18 cellular contexts compared by ENCODE assay signal in genomic region chr4:24607338-24607737, GRCh38. TPM values are rescaled to one million over a fixed set of nuclear protein-coding genes. Genes with fewer than 3 reads are reported as not detected.
DNase-seq lines count a peak whose midpoint lies in the region; ATAC-seq and TF ChIP-seq lines count a peak whose summit lies in the region.
"Had no signal": no experiment of that assay in that cellular context is flagged by ENCODE, and none has a peak within 500 bp of the region (broad histone marks: within the 10 kb centered on the region; RNA-seq: fewer than 3 reads in every experiment).

No MANE protein-coding gene starts in this region.

- H3K9me3 Mint-ChIP-seq in GM23338 (no peaks in the 10 kb centered on the region), glutamatergic neuron (ENCODE audit: unreplicated experiment) (peaks cover 2% of the 10 kb centered on the region)

- H4K20me1 ChIP-seq in GM23338 (replicated peaks; ENCODE audit: insufficient read depth): no peaks in the 10 kb centered on the region

- H3K4me3 Mint-ChIP-seq in GM23338: no peak overlapping the region
- no peak overlapping the region for H3K4me3 Mint-ChIP-seq in glutamatergic neuron (ENCODE audit: unreplicated experiment)
- H3K4me3 Mint-ChIP-seq: CD4-positive, CD25-positive, alpha-beta regulatory T cell had no signal

- H3K4me2 ChIP-seq in GM23338: no peak overlapping the region

- H3K27me3 Mint-ChIP-seq in GM23338 (ENCODE audit: insufficient read depth, low read depth, poor library complexity) (no peaks in the 10 kb centered on the region), glutamatergic neuron (ENCODE audit: unreplicated experiment) (no peaks in the 10 kb centered on the region)

- H2AFZ ChIP-seq in GM23338: peak overlapping the region; percentile 19; the same call in 1 of the 2 replicates

- DNase-seq in Ammon's horn (ENCODE audit: low spot score) (peak; percentile 23), GM23338 (ENCODE audit: low spot score) (no peak), fibroblast of villous mesenchyme (ENCODE audit: low read depth) (peak; percentile 16), midbrain (lab: John Stamatoyannopoulos, UW) (peak; percentile 13), A172 (ENCODE audit: low spot score) (no peak), glutamatergic neuron (no peak)
- DNase-seq: BE2C; CD4-positive, CD25-positive, alpha-beta regulatory T cell; COR-L47; GOT3; KBM-7; NCI-H1105; NCI-H2081 treated with DMSO at 0.1 percent for 48 hours; OCI-M1; SHP77 treated with DMSO at 0.1 percent for 48 hours had no signal

- H3K27ac Mint-ChIP-seq in GM23338: no peak overlapping the region
- no peak overlapping the region for H3K27ac Mint-ChIP-seq in glutamatergic neuron (ENCODE audit: unreplicated experiment)
- H3K27ac Mint-ChIP-seq: CD4-positive, CD25-positive, alpha-beta regulatory T cell had no signal

- peaks cover 16% of the 10 kb centered on the region; the same call in 1 of the 2 replicates for H3K4me1 ChIP-seq in GM23338 (ENCODE audit: insufficient read depth)
- H3K4me1 ChIP-seq: BE2C had no signal

- no peak for TF ChIP-seq CTCF in GM23338 (conservative IDR thresholded peaks at IDR 0.05; ENCODE audit: low read depth in 2 of 2)
- TF ChIP-seq CTCF in fibroblast of villous mesenchyme (IDR thresholded peaks at IDR 0.05; ENCODE audit: insufficient read depth, low read depth, low read length): no peak
- no peak for TF ChIP-seq CTCF in glutamatergic neuron (IDR thresholded peaks at IDR 0.05; ENCODE audit: partially characterized antibody, unreplicated experiment)

- no peak overlapping the region for H3K27ac ChIP-seq in GM23338 (ENCODE audit: low read depth)

- no peaks in the 10 kb centered on the region for H3K36me3 ChIP-seq in GM23338 (ENCODE audit: insufficient read depth)
- H3K36me3 ChIP-seq: BE2C had no signal

- ATAC-seq in GM23338: no peak
- ATAC-seq in GM21515 (IDR thresholded peaks at IDR 0.05; ENCODE audit: unreplicated experiment): no peak
- ATAC-seq: GM12878, HCT116 had no signal

- H3K27me3 ChIP-seq in GM23338 (ENCODE audit: insufficient read depth): no peaks in the 10 kb centered on the region

- peaks cover 11% of the 10 kb centered on the region for H3K9me2 ChIP-seq in GM23338 (ENCODE audit: insufficient read depth)

- H3K79me2 ChIP-seq in GM23338 (replicated peaks; ENCODE audit: insufficient read depth): no peaks in the 10 kb centered on the region

- H3K4me3 ChIP-seq in GM23338: no peak overlapping the region
- H3K4me3 ChIP-seq in fibroblast of villous mesenchyme (ENCODE audit: low read depth, low read length): no peak overlapping the region
- H3K4me3 ChIP-seq: GM12878 had no signal

- H3K36me3 Mint-ChIP-seq in GM23338 (ENCODE audit: low read depth) (no peaks in the 10 kb centered on the region), glutamatergic neuron (ENCODE audit: unreplicated experiment) (peaks cover 4% of the 10 kb centered on the region)
- H3K36me3 Mint-ChIP-seq: CD4-positive, CD25-positive, alpha-beta regulatory T cell had no signal

- peaks cover 14% of the 10 kb centered on the region; the same call in 2 of the 3 replicates for H3K4me1 Mint-ChIP-seq in GM23338
- no peaks in the 10 kb centered on the region for H3K4me1 Mint-ChIP-seq in glutamatergic neuron (ENCODE audit: low read depth, unreplicated experiment)

- H3F3A ChIP-seq in GM23338 (replicated peaks; ENCODE audit: low read depth): no peaks in the 10 kb centered on the region

TF ChIP-seq in GM23338, 12 proteins besides CTCF, POLR2A, EP300 and RAD21:
- TF ChIP-seq, protein P1, sequence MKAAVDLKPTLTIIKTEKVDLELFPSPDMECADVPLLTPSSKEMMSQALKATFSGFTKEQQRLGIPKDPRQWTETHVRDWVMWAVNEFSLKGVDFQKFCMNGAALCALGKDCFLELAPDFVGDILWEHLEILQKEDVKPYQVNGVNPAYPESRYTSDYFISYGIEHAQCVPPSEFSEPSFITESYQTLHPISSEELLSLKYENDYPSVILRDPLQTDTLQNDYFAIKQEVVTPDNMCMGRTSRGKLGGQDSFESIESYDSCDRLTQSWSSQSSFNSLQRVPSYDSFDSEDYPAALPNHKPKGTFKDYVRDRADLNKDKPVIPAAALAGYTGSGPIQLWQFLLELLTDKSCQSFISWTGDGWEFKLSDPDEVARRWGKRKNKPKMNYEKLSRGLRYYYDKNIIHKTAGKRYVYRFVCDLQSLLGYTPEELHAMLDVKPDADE (IDR thresholded peaks at IDR 0.05): no peak
- TF ChIP-seq NANOG (IDR thresholded peaks at IDR 0.05; ENCODE audit: borderline replicate concordance) (no peak), REST (IDR thresholded peaks at IDR 0.05; ENCODE audit: unreplicated experiment) (no peak), ZNF331 (CRISPR knock-in tag; IDR thresholded peaks at IDR 0.05; ENCODE audit: low read depth) (no peak), JUNB (IDR thresholded peaks at IDR 0.05; ENCODE audit: unreplicated experiment) (no peak), POLR2AphosphoS5 (IDR thresholded peaks at IDR 0.05; ENCODE audit: low read depth) (no peak), CREB1 (CRISPR knock-in tag; IDR thresholded peaks at IDR 0.05; ENCODE audit: low read depth) (no peak)

RNA-seq across cellular contexts. Expression of gene DHX15, which starts 23.0 kb away (rescaled TPM):
- 336 and 372 TPM in 2 replicates for total RNA-seq in GM23338 (2014; rRNA removed; shearing (Covaris generic))
- polyA plus RNA-seq in GM23338 (2016; fragmentation: Nextera tagmentation; extraction: Ambion mirVana): 226 and 229 TPM in 2 replicates
- total RNA-seq in fibroblast of villous mesenchyme (125 and 180 TPM in 2 replicates), glutamatergic neuron (ENCODE audit: unreplicated experiment) (178 TPM)
- total RNA-seq in A172 (2014; rRNA removed; shearing (Covaris generic)): 132 and 153 TPM in 2 replicates

Comparison
In these comparisons a context has a peak if more than half of its experiments do, and no peak if none do; other contexts are left out.
1. DNase-seq: peak in Ammon's horn (single experiment), fibroblast of villous mesenchyme (single experiment) and midbrain (single experiment); none in GM23338 (single experiment), A172 (single experiment) and glutamatergic neuron (single experiment).